ENCODE assay signal across 2 cellular contexts in the genomic region with DNA sequence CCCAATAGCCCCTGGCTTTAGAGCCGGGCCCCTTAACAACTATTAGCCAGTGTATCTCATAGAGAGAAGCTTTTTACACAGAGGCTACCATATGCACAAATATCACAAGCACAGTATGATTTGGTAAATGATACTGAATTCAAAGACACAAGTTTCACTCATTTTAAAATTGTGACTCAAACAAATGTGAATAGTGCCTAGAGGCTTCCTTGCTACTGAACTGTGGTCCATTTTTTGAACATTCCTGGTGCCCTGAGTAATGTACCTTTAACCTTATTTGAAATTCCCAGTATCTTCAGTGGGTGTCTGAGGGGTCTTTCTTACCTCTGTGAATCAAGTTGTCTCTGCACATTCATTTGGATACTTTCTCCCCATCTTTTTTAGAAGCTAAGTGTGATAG.
TF ChIP-seq lines count a peak whose summit lies in the region.

No MANE protein-coding gene starts in this region.

TF ChIP-seq in SK-N-SH, 30 proteins besides CTCF, POLR2A, EP300 and RAD21 (continued from another document):
- TF ChIP-seq, protein P1, sequence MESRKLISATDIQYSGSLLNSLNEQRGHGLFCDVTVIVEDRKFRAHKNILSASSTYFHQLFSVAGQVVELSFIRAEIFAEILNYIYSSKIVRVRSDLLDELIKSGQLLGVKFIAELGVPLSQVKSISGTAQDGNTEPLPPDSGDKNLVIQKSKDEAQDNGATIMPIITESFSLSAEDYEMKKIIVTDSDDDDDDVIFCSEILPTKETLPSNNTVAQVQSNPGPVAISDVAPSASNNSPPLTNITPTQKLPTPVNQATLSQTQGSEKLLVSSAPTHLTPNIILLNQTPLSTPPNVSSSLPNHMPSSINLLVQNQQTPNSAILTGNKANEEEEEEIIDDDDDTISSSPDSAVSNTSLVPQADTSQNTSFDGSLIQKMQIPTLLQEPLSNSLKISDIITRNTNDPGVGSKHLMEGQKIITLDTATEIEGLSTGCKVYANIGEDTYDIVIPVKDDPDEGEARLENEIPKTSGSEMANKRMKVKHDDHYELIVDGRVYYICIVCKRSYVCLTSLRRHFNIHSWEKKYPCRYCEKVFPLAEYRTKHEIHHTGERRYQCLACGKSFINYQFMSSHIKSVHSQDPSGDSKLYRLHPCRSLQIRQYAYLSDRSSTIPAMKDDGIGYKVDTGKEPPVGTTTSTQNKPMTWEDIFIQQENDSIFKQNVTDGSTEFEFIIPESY (IDR thresholded peaks at IDR 0.05; ENCODE audit: borderline replicate concordance, low read depth): no peak
- TF ChIP-seq FOXM1 (IDR thresholded peaks at IDR 0.05; ENCODE audit: low read depth) (no peak), FOXJ3 (CRISPR knock-in tag; IDR thresholded peaks at IDR 0.05) (no peak), RXRA (IDR thresholded peaks at IDR 0.05; ENCODE audit: borderline replicate concordance, low read depth) (no peak), POLR2AphosphoS5 (IDR thresholded peaks at IDR 0.05; ENCODE audit: low read depth, low read length) (no peak)
- TF ChIP-seq, protein P2, sequence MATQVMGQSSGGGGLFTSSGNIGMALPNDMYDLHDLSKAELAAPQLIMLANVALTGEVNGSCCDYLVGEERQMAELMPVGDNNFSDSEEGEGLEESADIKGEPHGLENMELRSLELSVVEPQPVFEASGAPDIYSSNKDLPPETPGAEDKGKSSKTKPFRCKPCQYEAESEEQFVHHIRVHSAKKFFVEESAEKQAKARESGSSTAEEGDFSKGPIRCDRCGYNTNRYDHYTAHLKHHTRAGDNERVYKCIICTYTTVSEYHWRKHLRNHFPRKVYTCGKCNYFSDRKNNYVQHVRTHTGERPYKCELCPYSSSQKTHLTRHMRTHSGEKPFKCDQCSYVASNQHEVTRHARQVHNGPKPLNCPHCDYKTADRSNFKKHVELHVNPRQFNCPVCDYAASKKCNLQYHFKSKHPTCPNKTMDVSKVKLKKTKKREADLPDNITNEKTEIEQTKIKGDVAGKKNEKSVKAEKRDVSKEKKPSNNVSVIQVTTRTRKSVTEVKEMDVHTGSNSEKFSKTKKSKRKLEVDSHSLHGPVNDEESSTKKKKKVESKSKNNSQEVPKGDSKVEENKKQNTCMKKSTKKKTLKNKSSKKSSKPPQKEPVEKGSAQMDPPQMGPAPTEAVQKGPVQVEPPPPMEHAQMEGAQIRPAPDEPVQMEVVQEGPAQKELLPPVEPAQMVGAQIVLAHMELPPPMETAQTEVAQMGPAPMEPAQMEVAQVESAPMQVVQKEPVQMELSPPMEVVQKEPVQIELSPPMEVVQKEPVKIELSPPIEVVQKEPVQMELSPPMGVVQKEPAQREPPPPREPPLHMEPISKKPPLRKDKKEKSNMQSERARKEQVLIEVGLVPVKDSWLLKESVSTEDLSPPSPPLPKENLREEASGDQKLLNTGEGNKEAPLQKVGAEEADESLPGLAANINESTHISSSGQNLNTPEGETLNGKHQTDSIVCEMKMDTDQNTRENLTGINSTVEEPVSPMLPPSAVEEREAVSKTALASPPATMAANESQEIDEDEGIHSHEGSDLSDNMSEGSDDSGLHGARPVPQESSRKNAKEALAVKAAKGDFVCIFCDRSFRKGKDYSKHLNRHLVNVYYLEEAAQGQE (IDR thresholded peaks at IDR 0.05; ENCODE audit: low read depth, low read length): no peak
- TF ChIP-seq, protein P3, sequence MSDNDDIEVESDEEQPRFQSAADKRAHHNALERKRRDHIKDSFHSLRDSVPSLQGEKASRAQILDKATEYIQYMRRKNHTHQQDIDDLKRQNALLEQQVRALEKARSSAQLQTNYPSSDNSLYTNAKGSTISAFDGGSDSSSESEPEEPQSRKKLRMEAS (IDR thresholded peaks at IDR 0.05; ENCODE audit: low read depth): no peak

TF ChIP-seq in SK-N-SH treated with all-trans-retinoic acid at 6 μM for 48 hours, 23 proteins besides CTCF, POLR2A, EP300 and RAD21 (continued from another document):
- TF ChIP-seq, protein P4, sequence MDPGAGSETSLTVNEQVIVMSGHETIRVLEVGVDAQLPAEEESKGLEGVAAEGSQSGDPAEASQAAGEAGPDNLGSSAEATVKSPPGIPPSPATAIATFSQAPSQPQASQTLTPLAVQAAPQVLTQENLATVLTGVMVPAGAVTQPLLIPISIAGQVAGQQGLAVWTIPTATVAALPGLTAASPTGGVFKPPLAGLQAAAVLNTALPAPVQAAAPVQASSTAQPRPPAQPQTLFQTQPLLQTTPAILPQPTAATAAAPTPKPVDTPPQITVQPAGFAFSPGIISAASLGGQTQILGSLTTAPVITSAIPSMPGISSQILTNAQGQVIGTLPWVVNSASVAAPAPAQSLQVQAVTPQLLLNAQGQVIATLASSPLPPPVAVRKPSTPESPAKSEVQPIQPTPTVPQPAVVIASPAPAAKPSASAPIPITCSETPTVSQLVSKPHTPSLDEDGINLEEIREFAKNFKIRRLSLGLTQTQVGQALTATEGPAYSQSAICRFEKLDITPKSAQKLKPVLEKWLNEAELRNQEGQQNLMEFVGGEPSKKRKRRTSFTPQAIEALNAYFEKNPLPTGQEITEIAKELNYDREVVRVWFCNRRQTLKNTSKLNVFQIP (CRISPR knock-in tag; IDR thresholded peaks at IDR 0.05; ENCODE audit: borderline replicate concordance, low read depth): no peak
- TF ChIP-seq BACH2 (CRISPR knock-in tag; IDR thresholded peaks at IDR 0.05; ENCODE audit: borderline replicate concordance) (no peak), ZFP3 (CRISPR knock-in tag; IDR thresholded peaks at IDR 0.05) (no peak), ZNF8 (CRISPR knock-in tag; IDR thresholded peaks at IDR 0.05) (no peak), ZNF565 (CRISPR knock-in tag; conservative IDR thresholded peaks at IDR 0.05; ENCODE audit: low read depth) (no peak), GLIS3 (CRISPR knock-in tag; IDR thresholded peaks at IDR 0.05) (no peak), ZFP30 (CRISPR knock-in tag; IDR thresholded peaks at IDR 0.05) (no peak), ARNTL (CRISPR knock-in tag; IDR thresholded peaks at IDR 0.05; ENCODE audit: borderline replicate concordance, low read depth) (no peak), TOX (CRISPR knock-in tag; IDR thresholded peaks at IDR 0.05; ENCODE audit: borderline replicate concordance) (no peak), CSDC2 (CRISPR knock-in tag; IDR thresholded peaks at IDR 0.05) (no peak)
- TF ChIP-seq, protein P5, sequence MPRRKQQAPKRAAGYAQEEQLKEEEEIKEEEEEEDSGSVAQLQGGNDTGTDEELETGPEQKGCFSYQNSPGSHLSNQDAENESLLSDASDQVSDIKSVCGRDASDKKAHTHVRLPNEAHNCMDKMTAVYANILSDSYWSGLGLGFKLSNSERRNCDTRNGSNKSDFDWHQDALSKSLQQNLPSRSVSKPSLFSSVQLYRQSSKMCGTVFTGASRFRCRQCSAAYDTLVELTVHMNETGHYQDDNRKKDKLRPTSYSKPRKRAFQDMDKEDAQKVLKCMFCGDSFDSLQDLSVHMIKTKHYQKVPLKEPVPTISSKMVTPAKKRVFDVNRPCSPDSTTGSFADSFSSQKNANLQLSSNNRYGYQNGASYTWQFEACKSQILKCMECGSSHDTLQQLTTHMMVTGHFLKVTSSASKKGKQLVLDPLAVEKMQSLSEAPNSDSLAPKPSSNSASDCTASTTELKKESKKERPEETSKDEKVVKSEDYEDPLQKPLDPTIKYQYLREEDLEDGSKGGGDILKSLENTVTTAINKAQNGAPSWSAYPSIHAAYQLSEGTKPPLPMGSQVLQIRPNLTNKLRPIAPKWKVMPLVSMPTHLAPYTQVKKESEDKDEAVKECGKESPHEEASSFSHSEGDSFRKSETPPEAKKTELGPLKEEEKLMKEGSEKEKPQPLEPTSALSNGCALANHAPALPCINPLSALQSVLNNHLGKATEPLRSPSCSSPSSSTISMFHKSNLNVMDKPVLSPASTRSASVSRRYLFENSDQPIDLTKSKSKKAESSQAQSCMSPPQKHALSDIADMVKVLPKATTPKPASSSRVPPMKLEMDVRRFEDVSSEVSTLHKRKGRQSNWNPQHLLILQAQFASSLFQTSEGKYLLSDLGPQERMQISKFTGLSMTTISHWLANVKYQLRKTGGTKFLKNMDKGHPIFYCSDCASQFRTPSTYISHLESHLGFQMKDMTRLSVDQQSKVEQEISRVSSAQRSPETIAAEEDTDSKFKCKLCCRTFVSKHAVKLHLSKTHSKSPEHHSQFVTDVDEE (CRISPR knock-in tag; IDR thresholded peaks at IDR 0.05): no peak
